Comparison of ENCODE assay signal across 1 cellular context in the genomic region with DNA sequence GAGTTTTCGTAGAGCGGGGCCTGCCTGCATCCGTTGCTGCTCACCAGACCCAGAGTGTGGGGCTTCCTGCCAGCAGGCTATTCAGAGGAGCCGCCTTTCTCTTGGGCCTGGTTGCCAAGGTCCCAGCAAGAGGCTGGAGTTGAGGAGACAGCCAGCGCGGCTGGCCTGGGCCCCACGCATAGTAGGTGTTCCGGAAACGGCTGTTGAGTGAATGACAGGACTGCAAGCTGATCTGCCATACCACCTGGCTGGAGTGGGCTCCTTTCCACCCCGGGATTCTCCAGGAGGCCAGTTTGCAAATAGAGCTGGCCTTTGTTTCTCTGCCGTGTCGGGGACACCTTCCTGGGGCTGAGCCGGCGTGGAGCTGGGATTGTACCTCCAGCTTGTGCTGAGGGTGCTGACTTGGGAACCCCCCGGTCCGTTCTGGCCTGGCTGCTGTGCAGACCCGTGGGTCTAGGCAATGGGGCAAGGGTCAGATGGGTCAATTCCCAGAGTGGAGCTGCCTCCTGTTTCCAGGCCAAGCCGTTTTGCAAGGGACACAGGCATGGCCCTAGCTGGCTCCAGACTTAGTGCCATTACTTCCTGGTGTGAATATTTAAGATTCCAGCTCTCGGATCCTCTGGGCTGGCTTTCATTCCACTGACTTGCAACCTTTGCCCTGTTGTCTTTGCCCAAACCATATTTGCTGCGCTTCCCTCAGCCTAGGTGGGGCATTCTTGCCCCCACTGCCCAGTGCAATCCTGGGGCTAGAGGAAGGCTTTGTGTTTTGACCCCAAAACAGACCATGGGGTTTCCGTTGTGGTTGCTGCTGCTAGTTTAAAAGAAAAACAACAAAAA.
A peak's percentile ranks its signal among the peaks of the same experiment; 100 is the strongest.
TF ChIP-seq lines count a peak whose summit lies in the region.

No MANE protein-coding gene starts in this region.

TF ChIP-seq in HepG2, 621 proteins besides CTCF, POLR2A, EP300 and RAD21 (continued from another document and continues in another):
- TF ChIP-seq, protein P1, sequence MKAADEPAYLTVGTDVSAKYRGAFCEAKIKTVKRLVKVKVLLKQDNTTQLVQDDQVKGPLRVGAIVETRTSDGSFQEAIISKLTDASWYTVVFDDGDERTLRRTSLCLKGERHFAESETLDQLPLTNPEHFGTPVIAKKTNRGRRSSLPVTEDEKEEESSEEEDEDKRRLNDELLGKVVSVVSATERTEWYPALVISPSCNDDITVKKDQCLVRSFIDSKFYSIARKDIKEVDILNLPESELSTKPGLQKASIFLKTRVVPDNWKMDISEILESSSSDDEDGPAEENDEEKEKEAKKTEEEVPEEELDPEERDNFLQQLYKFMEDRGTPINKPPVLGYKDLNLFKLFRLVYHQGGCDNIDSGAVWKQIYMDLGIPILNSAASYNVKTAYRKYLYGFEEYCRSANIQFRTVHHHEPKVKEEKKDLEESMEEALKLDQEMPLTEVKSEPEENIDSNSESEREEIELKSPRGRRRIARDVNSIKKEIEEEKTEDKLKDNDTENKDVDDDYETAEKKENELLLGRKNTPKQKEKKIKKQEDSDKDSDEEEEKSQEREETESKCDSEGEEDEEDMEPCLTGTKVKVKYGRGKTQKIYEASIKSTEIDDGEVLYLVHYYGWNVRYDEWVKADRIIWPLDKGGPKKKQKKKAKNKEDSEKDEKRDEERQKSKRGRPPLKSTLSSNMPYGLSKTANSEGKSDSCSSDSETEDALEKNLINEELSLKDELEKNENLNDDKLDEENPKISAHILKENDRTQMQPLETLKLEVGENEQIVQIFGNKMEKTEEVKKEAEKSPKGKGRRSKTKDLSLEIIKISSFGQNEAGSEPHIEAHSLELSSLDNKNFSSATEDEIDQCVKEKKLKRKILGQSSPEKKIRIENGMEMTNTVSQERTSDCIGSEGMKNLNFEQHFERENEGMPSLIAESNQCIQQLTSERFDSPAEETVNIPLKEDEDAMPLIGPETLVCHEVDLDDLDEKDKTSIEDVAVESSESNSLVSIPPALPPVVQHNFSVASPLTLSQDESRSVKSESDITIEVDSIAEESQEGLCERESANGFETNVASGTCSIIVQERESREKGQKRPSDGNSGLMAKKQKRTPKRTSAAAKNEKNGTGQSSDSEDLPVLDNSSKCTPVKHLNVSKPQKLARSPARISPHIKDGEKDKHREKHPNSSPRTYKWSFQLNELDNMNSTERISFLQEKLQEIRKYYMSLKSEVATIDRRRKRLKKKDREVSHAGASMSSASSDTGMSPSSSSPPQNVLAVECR (CRISPR knock-in tag; IDR thresholded peaks at IDR 0.05; ENCODE audit: borderline replicate concordance): peak; percentile 77; the same call in 1 of the 2 replicates
- TF ChIP-seq, protein P2, sequence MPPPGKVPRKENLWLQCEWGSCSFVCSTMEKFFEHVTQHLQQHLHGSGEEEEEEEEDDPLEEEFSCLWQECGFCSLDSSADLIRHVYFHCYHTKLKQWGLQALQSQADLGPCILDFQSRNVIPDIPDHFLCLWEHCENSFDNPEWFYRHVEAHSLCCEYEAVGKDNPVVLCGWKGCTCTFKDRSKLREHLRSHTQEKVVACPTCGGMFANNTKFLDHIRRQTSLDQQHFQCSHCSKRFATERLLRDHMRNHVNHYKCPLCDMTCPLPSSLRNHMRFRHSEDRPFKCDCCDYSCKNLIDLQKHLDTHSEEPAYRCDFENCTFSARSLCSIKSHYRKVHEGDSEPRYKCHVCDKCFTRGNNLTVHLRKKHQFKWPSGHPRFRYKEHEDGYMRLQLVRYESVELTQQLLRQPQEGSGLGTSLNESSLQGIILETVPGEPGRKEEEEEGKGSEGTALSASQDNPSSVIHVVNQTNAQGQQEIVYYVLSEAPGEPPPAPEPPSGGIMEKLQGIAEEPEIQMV (CRISPR knock-in tag; IDR thresholded peaks at IDR 0.05; ENCODE audit: low read depth): no peak
- TF ChIP-seq ZNF24 (IDR thresholded peaks at IDR 0.05) (no peak), ZNF205 (CRISPR knock-in tag; IDR thresholded peaks at IDR 0.05) (peak; percentile 83), MTA1 (CRISPR knock-in tag; IDR thresholded peaks at IDR 0.05; ENCODE audit: borderline replicate concordance) (peak; percentile 87), ZNF331 (CRISPR knock-in tag; IDR thresholded peaks at IDR 0.05) (0 out of 2 replicates have a peak, but pooled peaks have one; percentile 33), ZNF670 (CRISPR knock-in tag; IDR thresholded peaks at IDR 0.05; ENCODE audit: borderline replicate concordance) (no peak), ZBTB7A (CRISPR knock-in tag; IDR thresholded peaks at IDR 0.05) (peak; percentile 69; the same call in 1 of the 2 replicates), FOXA3 (CRISPR knock-in tag; IDR thresholded peaks at IDR 0.05) (peak; percentile 75), ZNF629 (CRISPR knock-in tag; conservative IDR thresholded peaks at IDR 0.05) (peak; percentile 21; the same call in 1 of the 2 replicates), ZNF549 (CRISPR knock-in tag; IDR thresholded peaks at IDR 0.05) (peak; percentile 99), FOXO1 (CRISPR knock-in tag; IDR thresholded peaks at IDR 0.05) (0 out of 2 replicates have a peak, but pooled peaks have one; percentile 60), ATM (IDR thresholded peaks at IDR 0.05; ENCODE audit: borderline replicate concordance) (no peak), PHF21A (CRISPR knock-in tag; IDR thresholded peaks at IDR 0.05) (peak; percentile 83), ZNF441 (CRISPR knock-in tag; IDR thresholded peaks at IDR 0.05; ENCODE audit: borderline replicate concordance) (no peak), ZNF605 (CRISPR knock-in tag; IDR thresholded peaks at IDR 0.05) (peak; percentile 78), CEBPG (CRISPR knock-in tag; IDR thresholded peaks at IDR 0.05) (peak; percentile 55; the same call in 1 of the 2 replicates), FOXP1 (IDR thresholded peaks at IDR 0.05) (no peak), FOXP1 (CRISPR knock-in tag; IDR thresholded peaks at IDR 0.05) (peak; percentile 30; the same call in 1 of the 2 replicates), SOX6 (IDR thresholded peaks at IDR 0.05) (no peak), SOX6 (CRISPR knock-in tag; IDR thresholded peaks at IDR 0.05) (peak; percentile 58; the same call in 1 of the 2 replicates), ZNF17 (CRISPR knock-in tag; IDR thresholded peaks at IDR 0.05) (no peak), ZBTB7B (CRISPR knock-in tag; IDR thresholded peaks at IDR 0.05) (peak; percentile 57; the same call in 1 of the 2 replicates), HOXA3 (CRISPR knock-in tag; IDR thresholded peaks at IDR 0.05) (peak; percentile 65), ZMAT3 (CRISPR knock-in tag; conservative IDR thresholded peaks at IDR 0.05) (0 out of 2 replicates have a peak, but pooled peaks have one; percentile 45), ELF3 (CRISPR knock-in tag; IDR thresholded peaks at IDR 0.05) (peak; percentile 100), ZFY (CRISPR knock-in tag; IDR thresholded peaks at IDR 0.05) (peak; percentile 34; the same call in 1 of the 2 replicates), TEAD3 (CRISPR knock-in tag; optimal IDR thresholded peaks at IDR 0.05; ENCODE audit: borderline replicate concordance) (peak; percentile 98)
- TF ChIP-seq, protein P3, sequence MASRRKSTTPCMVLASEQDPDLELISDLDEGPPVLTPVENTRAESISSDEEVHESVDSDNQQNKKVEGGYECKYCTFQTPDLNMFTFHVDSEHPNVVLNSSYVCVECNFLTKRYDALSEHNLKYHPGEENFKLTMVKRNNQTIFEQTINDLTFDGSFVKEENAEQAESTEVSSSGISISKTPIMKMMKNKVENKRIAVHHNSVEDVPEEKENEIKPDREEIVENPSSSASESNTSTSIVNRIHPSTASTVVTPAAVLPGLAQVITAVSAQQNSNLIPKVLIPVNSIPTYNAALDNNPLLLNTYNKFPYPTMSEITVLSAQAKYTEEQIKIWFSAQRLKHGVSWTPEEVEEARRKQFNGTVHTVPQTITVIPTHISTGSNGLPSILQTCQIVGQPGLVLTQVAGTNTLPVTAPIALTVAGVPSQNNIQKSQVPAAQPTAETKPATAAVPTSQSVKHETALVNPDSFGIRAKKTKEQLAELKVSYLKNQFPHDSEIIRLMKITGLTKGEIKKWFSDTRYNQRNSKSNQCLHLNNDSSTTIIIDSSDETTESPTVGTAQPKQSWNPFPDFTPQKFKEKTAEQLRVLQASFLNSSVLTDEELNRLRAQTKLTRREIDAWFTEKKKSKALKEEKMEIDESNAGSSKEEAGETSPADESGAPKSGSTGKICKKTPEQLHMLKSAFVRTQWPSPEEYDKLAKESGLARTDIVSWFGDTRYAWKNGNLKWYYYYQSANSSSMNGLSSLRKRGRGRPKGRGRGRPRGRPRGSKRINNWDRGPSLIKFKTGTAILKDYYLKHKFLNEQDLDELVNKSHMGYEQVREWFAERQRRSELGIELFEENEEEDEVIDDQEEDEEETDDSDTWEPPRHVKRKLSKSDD (CRISPR knock-in tag; IDR thresholded peaks at IDR 0.05; ENCODE audit: low read depth): peak; percentile 44; the same call in 1 of the 2 replicates
- TF ChIP-seq, protein P4, sequence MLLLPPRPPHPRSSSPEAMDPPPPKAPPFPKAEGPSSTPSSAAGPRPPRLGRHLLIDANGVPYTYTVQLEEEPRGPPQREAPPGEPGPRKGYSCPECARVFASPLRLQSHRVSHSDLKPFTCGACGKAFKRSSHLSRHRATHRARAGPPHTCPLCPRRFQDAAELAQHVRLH (CRISPR knock-in tag; IDR thresholded peaks at IDR 0.05; ENCODE audit: borderline replicate concordance, low read depth): peak; percentile 39; the same call in 1 of the 2 replicates
- TF ChIP-seq, protein P5, sequence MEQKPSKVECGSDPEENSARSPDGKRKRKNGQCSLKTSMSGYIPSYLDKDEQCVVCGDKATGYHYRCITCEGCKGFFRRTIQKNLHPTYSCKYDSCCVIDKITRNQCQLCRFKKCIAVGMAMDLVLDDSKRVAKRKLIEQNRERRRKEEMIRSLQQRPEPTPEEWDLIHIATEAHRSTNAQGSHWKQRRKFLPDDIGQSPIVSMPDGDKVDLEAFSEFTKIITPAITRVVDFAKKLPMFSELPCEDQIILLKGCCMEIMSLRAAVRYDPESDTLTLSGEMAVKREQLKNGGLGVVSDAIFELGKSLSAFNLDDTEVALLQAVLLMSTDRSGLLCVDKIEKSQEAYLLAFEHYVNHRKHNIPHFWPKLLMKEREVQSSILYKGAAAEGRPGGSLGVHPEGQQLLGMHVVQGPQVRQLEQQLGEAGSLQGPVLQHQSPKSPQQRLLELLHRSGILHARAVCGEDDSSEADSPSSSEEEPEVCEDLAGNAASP (CRISPR knock-in tag; IDR thresholded peaks at IDR 0.05; ENCODE audit: borderline replicate concordance): peak; percentile 53; the same call in 1 of the 2 replicates
- TF ChIP-seq, protein P6, sequence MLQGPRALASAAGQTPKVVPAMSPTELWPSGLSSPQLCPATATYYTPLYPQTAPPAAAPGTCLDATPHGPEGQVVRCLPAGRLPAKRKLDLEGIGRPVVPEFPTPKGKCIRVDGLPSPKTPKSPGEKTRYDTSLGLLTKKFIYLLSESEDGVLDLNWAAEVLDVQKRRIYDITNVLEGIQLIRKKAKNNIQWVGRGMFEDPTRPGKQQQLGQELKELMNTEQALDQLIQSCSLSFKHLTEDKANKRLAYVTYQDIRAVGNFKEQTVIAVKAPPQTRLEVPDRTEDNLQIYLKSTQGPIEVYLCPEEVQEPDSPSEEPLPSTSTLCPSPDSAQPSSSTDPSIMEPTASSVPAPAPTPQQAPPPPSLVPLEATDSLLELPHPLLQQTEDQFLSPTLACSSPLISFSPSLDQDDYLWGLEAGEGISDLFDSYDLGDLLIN (CRISPR knock-in tag; IDR thresholded peaks at IDR 0.05; ENCODE audit: borderline replicate concordance): 0 out of 2 replicates have a peak, but pooled peaks have one; percentile 32
- TF ChIP-seq, protein P7, sequence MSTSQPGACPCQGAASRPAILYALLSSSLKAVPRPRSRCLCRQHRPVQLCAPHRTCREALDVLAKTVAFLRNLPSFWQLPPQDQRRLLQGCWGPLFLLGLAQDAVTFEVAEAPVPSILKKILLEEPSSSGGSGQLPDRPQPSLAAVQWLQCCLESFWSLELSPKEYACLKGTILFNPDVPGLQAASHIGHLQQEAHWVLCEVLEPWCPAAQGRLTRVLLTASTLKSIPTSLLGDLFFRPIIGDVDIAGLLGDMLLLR (CRISPR knock-in tag; IDR thresholded peaks at IDR 0.05): 0 out of 2 replicates have a peak, but pooled peaks have one; percentile 48
- TF ChIP-seq, protein P8, sequence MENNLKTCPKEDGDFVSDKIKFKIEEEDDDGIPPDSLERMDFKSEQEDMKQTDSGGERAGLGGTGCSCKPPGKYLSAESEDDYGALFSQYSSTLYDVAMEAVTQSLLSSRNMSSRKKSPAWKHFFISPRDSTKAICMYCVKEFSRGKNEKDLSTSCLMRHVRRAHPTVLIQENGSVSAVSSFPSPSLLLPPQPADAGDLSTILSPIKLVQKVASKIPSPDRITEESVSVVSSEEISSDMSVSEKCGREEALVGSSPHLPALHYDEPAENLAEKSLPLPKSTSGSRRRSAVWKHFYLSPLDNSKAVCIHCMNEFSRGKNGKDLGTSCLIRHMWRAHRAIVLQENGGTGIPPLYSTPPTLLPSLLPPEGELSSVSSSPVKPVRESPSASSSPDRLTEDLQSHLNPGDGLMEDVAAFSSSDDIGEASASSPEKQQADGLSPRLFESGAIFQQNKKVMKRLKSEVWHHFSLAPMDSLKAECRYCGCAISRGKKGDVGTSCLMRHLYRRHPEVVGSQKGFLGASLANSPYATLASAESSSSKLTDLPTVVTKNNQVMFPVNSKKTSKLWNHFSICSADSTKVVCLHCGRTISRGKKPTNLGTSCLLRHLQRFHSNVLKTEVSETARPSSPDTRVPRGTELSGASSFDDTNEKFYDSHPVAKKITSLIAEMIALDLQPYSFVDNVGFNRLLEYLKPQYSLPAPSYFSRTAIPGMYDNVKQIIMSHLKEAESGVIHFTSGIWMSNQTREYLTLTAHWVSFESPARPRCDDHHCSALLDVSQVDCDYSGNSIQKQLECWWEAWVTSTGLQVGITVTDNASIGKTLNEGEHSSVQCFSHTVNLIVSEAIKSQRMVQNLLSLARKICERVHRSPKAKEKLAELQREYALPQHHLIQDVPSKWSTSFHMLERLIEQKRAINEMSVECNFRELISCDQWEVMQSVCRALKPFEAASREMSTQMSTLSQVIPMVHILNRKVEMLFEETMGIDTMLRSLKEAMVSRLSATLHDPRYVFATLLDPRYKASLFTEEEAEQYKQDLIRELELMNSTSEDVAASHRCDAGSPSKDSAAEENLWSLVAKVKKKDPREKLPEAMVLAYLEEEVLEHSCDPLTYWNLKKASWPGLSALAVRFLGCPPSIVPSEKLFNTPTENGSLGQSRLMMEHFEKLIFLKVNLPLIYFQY (CRISPR knock-in tag; IDR thresholded peaks at IDR 0.05; ENCODE audit: borderline replicate concordance): peak; percentile 64; the same call in 1 of the 2 replicates
